In genomic region chr16:86575095-86575685, GRCh38 we compare ENCODE assay signal across 12 cellular contexts. TPM values are rescaled to one million over a fixed set of nuclear protein-coding genes. Genes with fewer than 3 reads are reported as not detected.
DNase-seq lines count a peak whose midpoint lies in the region; ATAC-seq, FAIRE-seq and TF ChIP-seq lines count a peak whose summit lies in the region.
"Had no signal": no experiment of that assay in that cellular context is flagged by ENCODE, and none has a peak within 500 bp of the region (broad histone marks: within the 10 kb centered on the region; RNA-seq: fewer than 3 reads in every experiment).

No MANE protein-coding gene starts in this region.

- TF ChIP-seq CTCF in GM23338 (conservative IDR thresholded peaks at IDR 0.05; ENCODE audit: low read depth in 2 of 2) (no peak), ascending aorta (IDR thresholded peaks at IDR 0.05) (no peak), glutamatergic neuron (IDR thresholded peaks at IDR 0.05; ENCODE audit: partially characterized antibody, unreplicated experiment) (no peak), retinal pigment epithelial cell (conservative IDR thresholded peaks at IDR 0.05; ENCODE audit: low read depth, low read length) (no peak), D721Med (IDR thresholded peaks at IDR 0.05; ENCODE audit: insufficient read depth, missing control alignments) (no peak)

- H3K9me3 Mint-ChIP-seq in GM23338 (no peaks in the 10 kb centered on the region), glutamatergic neuron (ENCODE audit: unreplicated experiment) (peaks cover 6% of the 10 kb centered on the region)
- no peaks in the 10 kb centered on the region for H3K9me3 Mint-ChIP-seq in activated naive CD4-positive, alpha-beta T cell treated with anti-CD3 and anti-CD28 coated beads, Interleukin-2, amount 10 ng/mL, durations not matched to agents 7 days and 5 days
- H3K9me3 Mint-ChIP-seq: activated T-cell treated with anti-CD3 and anti-CD28 coated beads, Interleukin-2, amount 50 U/mL, for 24 hours; natural killer cell treated with Interleukin-12 subunit alpha and Interleukin-12 subunit beta and Interleukin-15 and Interleukin-18, amount 100 ng/mL, for 72 hours had no signal

- H2AFZ ChIP-seq in GM23338, result peak overlapping the region; percentile 40; the same call in 1 of the 2 replicates

- H3K9me2 ChIP-seq in GM23338 (ENCODE audit: insufficient read depth), result no peaks in the 10 kb centered on the region

- no peak for DNase-seq in GM23338 (ENCODE audit: low spot score)
- no peak for DNase-seq in ascending aorta (ENCODE audit: low spot score in 2 of 2)
- no peak for DNase-seq in glutamatergic neuron
- no peak for DNase-seq in retinal pigment epithelial cell (ENCODE audit: low read depth)
- no peak for DNase-seq in stimulated activated CD4-positive, alpha-beta T cell treated with anti-CD3 and anti-CD28 coated beads, Interleukin-2, amount 100 ng/mL, for 24 hours
- no peak for DNase-seq in D721Med (ENCODE audit: insufficient read length, low spot score)
- DNase-seq in activated naive CD4-positive, alpha-beta T cell treated with anti-CD3 and anti-CD28 coated beads, Interleukin-2, amount 10 ng/mL, durations not matched to agents 7 days and 5 days, result no peak

- peak overlapping the region; percentile 85 for H3K4me3 Mint-ChIP-seq in GM23338
- H3K4me3 Mint-ChIP-seq in glutamatergic neuron (ENCODE audit: unreplicated experiment), result peak overlapping the region; percentile 91
- no peak overlapping the region for H3K4me3 Mint-ChIP-seq in activated naive CD4-positive, alpha-beta T cell treated with anti-CD3 and anti-CD28 coated beads, Interleukin-2, amount 10 ng/mL, durations not matched to agents 7 days and 5 days

- H4K20me1 ChIP-seq in GM23338 (replicated peaks; ENCODE audit: insufficient read depth), result peaks cover 18% of the 10 kb centered on the region

- H3K27me3 Mint-ChIP-seq in GM23338 (ENCODE audit: insufficient read depth, low read depth, poor library complexity), result peaks cover 97% of the 10 kb centered on the region
- H3K27me3 Mint-ChIP-seq in glutamatergic neuron (ENCODE audit: unreplicated experiment), result peaks cover 42% of the 10 kb centered on the region
- H3K27me3 Mint-ChIP-seq in activated naive CD4-positive, alpha-beta T cell treated with anti-CD3 and anti-CD28 coated beads, Interleukin-2, amount 10 ng/mL, durations not matched to agents 7 days and 5 days, result peaks cover 100% of the 10 kb centered on the region

- CTCF ChIA-PET in activated naive CD4-positive, alpha-beta T cell treated with anti-CD3 and anti-CD28 coated beads, Interleukin-2, amount 10 ng/mL, durations not matched to agents 7 days and 5 days (lab: Charles Lee), result interaction anchor here (1.4 to 1.5 kb wide), 2 partner anchors 299 to 488 kb away, joined by 3 to 8 read pairs; no protein-coding TSS in a partner anchor

- no peaks in the 10 kb centered on the region; the same call in 2 of the 3 replicates for H3K36me3 Mint-ChIP-seq in GM23338 (ENCODE audit: low read depth)
- H3K36me3 Mint-ChIP-seq in glutamatergic neuron (ENCODE audit: unreplicated experiment), result no peaks in the 10 kb centered on the region
- no peaks in the 10 kb centered on the region for H3K36me3 Mint-ChIP-seq in activated naive CD4-positive, alpha-beta T cell treated with anti-CD3 and anti-CD28 coated beads, Interleukin-2, amount 10 ng/mL, durations not matched to agents 7 days and 5 days
- H3K36me3 Mint-ChIP-seq: natural killer cell treated with Interleukin-12 subunit alpha and Interleukin-12 subunit beta and Interleukin-15 and Interleukin-18, amount 100 ng/mL, for 72 hours had no signal

- H3K4me1 Mint-ChIP-seq in GM23338, result peaks cover 73% of the 10 kb centered on the region
- H3K4me1 Mint-ChIP-seq in glutamatergic neuron (ENCODE audit: low read depth, unreplicated experiment), result peaks cover 11% of the 10 kb centered on the region
- H3K4me1 Mint-ChIP-seq in activated naive CD4-positive, alpha-beta T cell treated with anti-CD3 and anti-CD28 coated beads, Interleukin-2, amount 10 ng/mL, durations not matched to agents 7 days and 5 days, result peaks cover 12% of the 10 kb centered on the region

- intact Hi-C loops in ascending aorta (cut with DNase I), result loop anchor here (2.0 to 5.0 kb wide), 2 partner anchors 90 to 257 kb away; no protein-coding TSS in a partner anchor

- H3K79me2 ChIP-seq in GM23338 (replicated peaks; ENCODE audit: insufficient read depth), result no peaks in the 10 kb centered on the region

- no peaks in the 10 kb centered on the region for H3K36me3 ChIP-seq in GM23338 (ENCODE audit: insufficient read depth)
- peaks cover 0 to 19% of the 10 kb centered on the region in 2 donors for H3K36me3 ChIP-seq in ascending aorta

- FAIRE-seq in D721Med (lab: Jason Lieb, UNC), result no peak
- FAIRE-seq: GM12891, TTC549 had no signal

- peaks cover 7% of the 10 kb centered on the region for H3F3A ChIP-seq in GM23338 (replicated peaks; ENCODE audit: low read depth)

- no peak for ATAC-seq in GM23338
- ATAC-seq in HG03196 (IDR thresholded peaks at IDR 0.05; ENCODE audit: unreplicated experiment), result no peak

- no peak overlapping the region for H3K27ac Mint-ChIP-seq in GM23338
- H3K27ac Mint-ChIP-seq in glutamatergic neuron (ENCODE audit: unreplicated experiment), result no peak overlapping the region
- H3K27ac Mint-ChIP-seq in activated naive CD4-positive, alpha-beta T cell treated with anti-CD3 and anti-CD28 coated beads, Interleukin-2, amount 10 ng/mL, durations not matched to agents 7 days and 5 days, result no peak overlapping the region
- H3K27ac Mint-ChIP-seq: activated T-cell treated with anti-CD3 and anti-CD28 coated beads, Interleukin-2, amount 50 U/mL, for 24 hours; natural killer cell treated with Interleukin-12 subunit alpha and Interleukin-12 subunit beta and Interleukin-15 and Interleukin-18, amount 100 ng/mL, for 72 hours had no signal

- H3K4me1 ChIP-seq in GM23338 (ENCODE audit: insufficient read depth) (peaks cover 69% of the 10 kb centered on the region), ascending aorta (peaks cover 7 to 52% of the 10 kb centered on the region in 2 donors)

- H3K27ac ChIP-seq in GM23338 (ENCODE audit: low read depth), result no peak overlapping the region
- H3K27ac ChIP-seq in ascending aorta, result peak overlapping the region; percentile 91 to 98

- H3K4me3 ChIP-seq in GM23338 (peak overlapping the region; percentile 75), ascending aorta (peak overlapping the region; percentile 57 to 79), retinal pigment epithelial cell (ENCODE audit: low read length) (peak overlapping the region; percentile 65)

- no peaks in the 10 kb centered on the region for H3K9me3 ChIP-seq in ascending aorta

- peak overlapping the region; percentile 93 for H3K4me2 ChIP-seq in GM23338

- H3K27me3 ChIP-seq in GM23338 (ENCODE audit: insufficient read depth) (peaks cover 99% of the 10 kb centered on the region), ascending aorta (no peaks in the 10 kb centered on the region)

TF ChIP-seq in GM23338, 12 proteins besides CTCF, POLR2A, EP300 and RAD21:
- TF ChIP-seq EZH2 (IDR thresholded peaks at IDR 0.05; ENCODE audit: low read depth, unreplicated experiment), result peak; percentile 67
- TF ChIP-seq EZH2phosphoT487 (IDR thresholded peaks at IDR 0.05; ENCODE audit: unreplicated experiment), result no peak

RNA-seq across cellular contexts. Expression of gene FOXL1, which starts 3.2 kb away (rescaled TPM):
- total RNA-seq in GM23338 (2014; rRNA removed; shearing (Covaris generic)), result 0.12 and 0.31 TPM in 2 replicates
- 0.05 TPM in 1 of 2 replicates, not detected in the other for polyA plus RNA-seq in GM23338 (2016; fragmentation: Nextera tagmentation; extraction: Ambion mirVana)
- 35.7 TPM for total RNA-seq in ascending aorta
- not detected for total RNA-seq in glutamatergic neuron (ENCODE audit: unreplicated experiment)
- total RNA-seq: natural killer cell treated with Interleukin-12 subunit alpha and Interleukin-12 subunit beta and Interleukin-15 and Interleukin-18, amount 100 ng/mL, for 72 hours had no signal

RNA-seq across cellular contexts. Expression of gene FOXC2, which starts 8.6 kb away (rescaled TPM):
- total RNA-seq in GM23338 (2014; rRNA removed; shearing (Covaris generic)), result not detected in 2 replicates
- polyA plus RNA-seq in GM23338 (2016; fragmentation: Nextera tagmentation; extraction: Ambion mirVana), result 0.14 and 0.16 TPM in 2 replicates
- total RNA-seq in ascending aorta (57.2 TPM), glutamatergic neuron (ENCODE audit: unreplicated experiment) (not detected)
- total RNA-seq: natural killer cell treated with Interleukin-12 subunit alpha and Interleukin-12 subunit beta and Interleukin-15 and Interleukin-18, amount 100 ng/mL, for 72 hours had no signal

RNA-seq across cellular contexts. Expression of gene MTHFSD, which starts 20.2 kb away (rescaled TPM):
- 8.1 and 12.6 TPM in 2 replicates for total RNA-seq in GM23338 (2014; rRNA removed; shearing (Covaris generic))
- polyA plus RNA-seq in GM23338 (2016; fragmentation: Nextera tagmentation; extraction: Ambion mirVana), result 7.2 and 9.7 TPM in 2 replicates
- total RNA-seq in ascending aorta, result 44.1 TPM
- 27.7 TPM for total RNA-seq in glutamatergic neuron (ENCODE audit: unreplicated experiment)

Comparison
In these comparisons a context has a peak if more than half of its experiments do, and no peak if none do; other contexts are left out.
1. RNA of gene FOXL1, which starts 3.2 kb away (total RNA-seq): 35.7 TPM in ascending aorta (single experiment); 0.12 to 0.31 TPM in GM23338 and not detected in glutamatergic neuron (single experiment); every median in the first group is over 10 times any median in the second.
2. RNA of gene FOXC2, which starts 8.6 kb away (total RNA-seq): 57.2 TPM in ascending aorta (single experiment); not detected in glutamatergic neuron (single experiment) and not detected in GM23338; every median in the first group is over 10 times any median in the second.
3. Peak in every context shown above with its lines, with median percentiles within 50 percentile points of each other: H3K4me3 ChIP-seq.